In genomic region chr17:72419866-72420774, GRCh38 we compare ENCODE assay signal across 1 cellular context.
TF ChIP-seq lines count a peak whose summit lies in the region.

No MANE protein-coding gene starts in this region.

TF ChIP-seq in SK-N-SH treated with all-trans-retinoic acid at 6 μM for 48 hours, 23 proteins besides CTCF, POLR2A, EP300 and RAD21 (continued from another document):
- TF ChIP-seq CREB5 (CRISPR knock-in tag; IDR thresholded peaks at IDR 0.05; ENCODE audit: low read depth): no peak
- no peak for TF ChIP-seq ZNF565 (CRISPR knock-in tag; conservative IDR thresholded peaks at IDR 0.05; ENCODE audit: low read depth)
- TF ChIP-seq TOX (CRISPR knock-in tag; IDR thresholded peaks at IDR 0.05; ENCODE audit: borderline replicate concordance): no peak
- no peak for TF ChIP-seq ARNTL (CRISPR knock-in tag; IDR thresholded peaks at IDR 0.05; ENCODE audit: borderline replicate concordance, low read depth)
- TF ChIP-seq RARB (CRISPR knock-in tag; IDR thresholded peaks at IDR 0.05): no peak
- no peak for TF ChIP-seq PPARA (CRISPR knock-in tag; IDR thresholded peaks at IDR 0.05; ENCODE audit: borderline replicate concordance)
